8 cellular contexts compared by ENCODE assay signal in genomic region chr1:26471201-26471497, GRCh38. TPM values are rescaled to one million over a fixed set of nuclear protein-coding genes. Genes with fewer than 3 reads are reported as not detected.
DNase-seq lines count a peak whose midpoint lies in the region; ATAC-seq and TF ChIP-seq lines count a peak whose summit lies in the region.

No MANE protein-coding gene starts in this region.

- H3K4me3 ChIP-seq in AG04449 (ENCODE audit: low read depth, low read length) (peak overlapping the region; percentile 77), mesendoderm (ENCODE audit: low read length) (no peak overlapping the region)

- peaks cover 11% of the 10 kb centered on the region for H3K79me1 ChIP-seq in mesendoderm (ENCODE audit: low read length)

- peak overlapping the region; percentile 94 for H3K4me2 ChIP-seq in mesendoderm (ENCODE audit: low read length)

- H3K23ac ChIP-seq in mesendoderm (ENCODE audit: low read length) = no peak overlapping the region

- no peak overlapping the region for H3K18ac ChIP-seq in mesendoderm (ENCODE audit: low read length)

- DNase-seq in AG04449 (ENCODE audit: low read depth, low spot score) = no peak
- no peak for DNase-seq in HFFc6
- no peak for DNase-seq in mesendoderm
- no peak for DNase-seq in GM03348 (ENCODE audit: low spot score)
- no peak for DNase-seq in dermis blood vessel endothelial cell
- DNase-seq in OCI-M2 (lab: John Stamatoyannopoulos, UW; ENCODE audit: unreplicated experiment) = no peak

- CTCF ChIA-PET in AG04449 (lab: Yijun Ruan, JAX) = interaction anchor here (1.4 to 3.5 kb wide), 9 partner anchors 10 to 38 kb away, joined by 3 to 47 read pairs (median 17); partner anchors contain the start of gene DHDDS

- H2BK120ac ChIP-seq in mesendoderm (ENCODE audit: low read depth, low read length) = no peak overlapping the region

- no peaks in the 10 kb centered on the region for H3K27me3 ChIP-seq in mesendoderm (ENCODE audit: insufficient read depth, low read length, poor library complexity)

- ATAC-seq in HG03457 (IDR thresholded peaks at IDR 0.05; ENCODE audit: unreplicated experiment) = no peak

- peak overlapping the region; percentile 97 for H3K27ac ChIP-seq in angular gyrus (ENCODE audit: low read depth, low read length)
- no peak overlapping the region for H3K27ac ChIP-seq in mesendoderm (ENCODE audit: low read depth, low read length)

- H3K4me3 Mint-ChIP-seq in HFFc6 = peak overlapping the region; percentile 89

- no peak overlapping the region for H4K8ac ChIP-seq in mesendoderm (ENCODE audit: low read depth, low read length)

- H3K27ac Mint-ChIP-seq in HFFc6 = no peak overlapping the region

- no peak overlapping the region for H2AK5ac ChIP-seq in mesendoderm (ENCODE audit: low read length)

- peaks cover 8% of the 10 kb centered on the region for H3K4me1 ChIP-seq in mesendoderm (ENCODE audit: control insufficient read depth, low read depth, low read length)

- WGBS in mesendoderm (ENCODE audit: extremely low coverage, insufficient coverage, low lambda C conversion rate) = no CpG with 5 or more reads among the region's 5 CpGs

- H3K9me3 Mint-ChIP-seq in HFFc6 = no peaks in the 10 kb centered on the region

- TF ChIP-seq CTCF in AG04449 (IDR thresholded peaks at IDR 0.05; ENCODE audit: insufficient read depth, low read length, missing control alignments) (no peak), HFFc6 (IDR thresholded peaks at IDR 0.05) (no peak)

- peak overlapping the region; percentile 81 for H3K9ac ChIP-seq in mesendoderm (ENCODE audit: low read length)

- peaks cover 42% of the 10 kb centered on the region for H3K4me1 Mint-ChIP-seq in HFFc6 (ENCODE audit: low read depth)

- peaks cover 43% of the 10 kb centered on the region for H3K36me3 Mint-ChIP-seq in HFFc6 (ENCODE audit: low read depth)

- POLR2A ChIA-PET in AG04449 (lab: Yijun Ruan, JAX) = no interaction called here

- peaks cover 17% of the 10 kb centered on the region for H3K79me2 ChIP-seq in mesendoderm (ENCODE audit: control insufficient read depth, insufficient read depth, low read length)

- H2BK5ac ChIP-seq in mesendoderm (ENCODE audit: low read length) = no peak overlapping the region

- peaks cover 13% of the 10 kb centered on the region for H3K36me3 ChIP-seq in mesendoderm (ENCODE audit: control insufficient read depth, insufficient read depth, low read length)

- H4K5ac ChIP-seq in mesendoderm (ENCODE audit: low read length) = no peak overlapping the region

- no peak overlapping the region for H2BK15ac ChIP-seq in mesendoderm (replicated peaks; ENCODE audit: low read depth)

- peak overlapping the region; percentile 88 for H3K56ac ChIP-seq in mesendoderm (ENCODE audit: low read length)

- H3K27me3 Mint-ChIP-seq in HFFc6 (ENCODE audit: insufficient read depth) = peaks cover 4% of the 10 kb centered on the region; the same call in 1 of the 2 replicates

- H3K4ac ChIP-seq in mesendoderm (ENCODE audit: low read depth, low read length) = no peak overlapping the region

RNA-seq across cellular contexts. Expression of gene HMGN2, which starts 1.1 kb away (rescaled TPM):
- 100 to 1,000 TPM; 440 to 699 (median 668) TPM for total RNA-seq in HFFc6 (2021; fragmentation: NEBNext Ultra II Directional; extraction: Animal tissue kit (Norgen Biotek cat#: 25700))
- 909 TPM for polyA plus RNA-seq in mesendoderm (2013, experiment 1 of 2)
- 895 TPM for polyA plus RNA-seq in mesendoderm (2013, experiment 2 of 2)
- 99.9 and 301 TPM in 2 replicates for total RNA-seq in dermis blood vessel endothelial cell

RNA-seq across cellular contexts. Expression of gene DHDDS, which starts 39.0 kb away (rescaled TPM):
- total RNA-seq in HFFc6 (2021; fragmentation: NEBNext Ultra II Directional; extraction: Animal tissue kit (Norgen Biotek cat#: 25700)) = 10 to 100 TPM; 68.3 to 76.1 (median 70.8) TPM
- polyA plus RNA-seq in mesendoderm (2013, experiment 1 of 2) = 26.4 TPM
- 25.9 TPM for polyA plus RNA-seq in mesendoderm (2013, experiment 2 of 2)
- total RNA-seq in dermis blood vessel endothelial cell = 44.9 and 64.5 TPM in 2 replicates

RNA-seq across cellular contexts. Expression of gene RPS6KA1, which starts 58.4 kb away (rescaled TPM):
- total RNA-seq in HFFc6 (2021; fragmentation: NEBNext Ultra II Directional; extraction: Animal tissue kit (Norgen Biotek cat#: 25700)) = 1 to 10 TPM; 1.5 to 2.6 (median 1.7) TPM
- 22.5 TPM for polyA plus RNA-seq in mesendoderm (2013, experiment 1 of 2)
- polyA plus RNA-seq in mesendoderm (2013, experiment 2 of 2) = 21.1 TPM
- total RNA-seq in dermis blood vessel endothelial cell = 17.7 and 21.1 TPM in 2 replicates
